27 cellular contexts compared by ENCODE assay signal in the genomic region with DNA sequence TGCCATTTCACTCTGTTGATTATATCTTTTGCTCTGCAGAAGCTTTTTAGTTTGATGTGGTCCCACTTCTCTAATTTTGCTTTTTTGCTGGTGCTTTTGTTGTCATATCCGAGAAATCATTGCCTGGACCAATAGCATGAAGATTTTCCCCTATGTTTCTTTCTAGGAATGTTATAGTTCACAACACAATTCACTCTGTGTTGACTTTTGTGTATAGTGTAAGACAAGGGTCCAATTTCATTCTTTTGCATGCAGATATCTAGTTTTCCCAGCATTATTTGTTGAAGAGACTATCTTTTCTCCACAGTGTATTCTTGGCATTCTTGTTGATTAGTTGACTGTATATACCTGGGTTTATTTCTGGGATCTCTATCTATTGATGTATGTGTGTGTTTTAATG.
"Had no signal": no experiment of that assay in that cellular context is flagged by ENCODE, and none has a peak within 500 bp of the region (broad histone marks: within the 10 kb centered on the region; RNA-seq: fewer than 3 reads in every experiment).

No MANE protein-coding gene starts in this region.

- ATAC-seq: stimulated activated effector memory CD8-positive, alpha-beta T cell treated with anti-CD3 and anti-CD28 coated beads, Interleukin-12 subunit alpha, Interleukin-12 subunit beta, amount 100 ng/mL, for 72 hours; stimulated activated memory B cell treated with anti-CD40 and anti-IgM and Interleukin-4, amounts not matched to agents 10 μg/mL and 1 μg/mL and 100 μg/mL, for 72 hours; stimulated activated naive B cell treated with anti-CD40 and anti-IgM and Interleukin-4, amounts not matched to agents 10 μg/mL and 1 μg/mL and 100 μg/mL, for 72 hours; stimulated activated naive CD8-positive, alpha-beta T cell treated with anti-CD3 and anti-CD28 coated beads, Interleukin-15, amount 100 ng/mL, for 72 hours; stimulated activated naive CD8-positive, alpha-beta T cell treated with anti-CD3 and anti-CD28 coated beads, Interleukin-15, Interleukin-2, amounts not matched to agents 100 U/mL and 50 U/mL, for 24 hours; upper lobe of right lung had no signal

- DNase-seq: stimulated activated CD4-positive, alpha-beta T cell treated with anti-CD3 and anti-CD28 coated beads, Interleukin-2, amount 100 ng/mL, for 48 hours; stimulated activated CD4-positive, alpha-beta T cell treated with anti-CD3 and anti-CD28 coated beads, Interleukin-4, amount 100 ng/mL, for 1 hour; stimulated activated CD4-positive, alpha-beta T cell treated with anti-CD3 and anti-CD28 coated beads, Interleukin-4, amount 100 ng/mL, for 24 hours; stimulated activated CD4-positive, alpha-beta T cell treated with anti-CD3 and anti-CD28 coated beads, Interleukin-4, amount 100 ng/mL, for 4 hours; stimulated activated CD8-positive, alpha-beta memory T cell treated with anti-CD3 and anti-CD28 coated beads, Interleukin-4, amount 100 ng/mL, for 48 hours; stimulated activated naive B cell treated with anti-CD40 and anti-IgM and Interleukin-4, amounts not matched to agents 10 μg/mL and 1 μg/mL and 100 μg/mL, for 72 hours; stimulated activated naive CD4-positive, alpha-beta T cell; stimulated activated naive CD4-positive, alpha-beta T cell treated with Interleukin-2 at 50 U/mL for 16 hours; stimulated activated naive CD8-positive, alpha-beta T cell treated with anti-CD3 and anti-CD28 coated beads, Interleukin-15, amount 100 ng/mL, for 72 hours; stimulated activated naive CD8-positive, alpha-beta T cell treated with anti-CD3 and anti-CD28 coated beads, Interleukin-15, Interleukin-2, amounts not matched to agents 100 U/mL and 50 U/mL, for 24 hours; stomach; substantia nigra; testis; thyroid gland; tibial artery; transverse colon; trophoblast cell; upper lobe of left lung; upper lobe of right lung; uterus had no signal

- H3K27ac ChIP-seq: stomach, suprapubic skin, testis, thoracic aorta, thyroid gland, tibial artery, tibial nerve, transverse colon, upper lobe of left lung, upper lobe of right lung, uterus, vagina had no signal

- H3K9me3 ChIP-seq: suprapubic skin, testis, thoracic aorta, thyroid gland, transverse colon, upper lobe of left lung, upper lobe of right lung, vagina had no signal

- H3K4me1 ChIP-seq: stomach, suprapubic skin, testis, thyroid gland, tibial artery, tibial nerve, upper lobe of left lung, upper lobe of right lung, uterus, vagina had no signal

- FAIRE-seq: urothelium cell line had no signal

- H3K27me3 ChIP-seq: suprapubic skin, testis, thyroid gland, tibial artery, tibial nerve, upper lobe of left lung, upper lobe of right lung, uterus, vagina had no signal

- H3K36me3 ChIP-seq: stomach, suprapubic skin, thoracic aorta, thyroid gland, tibial artery, tibial nerve, transverse colon, upper lobe of left lung, upper lobe of right lung, uterus, vagina had no signal

- H3K4me3 ChIP-seq: stomach, suprapubic skin, testis, thoracic aorta, thyroid gland, tibial artery, tibial nerve, transverse colon, upper lobe of left lung, upper lobe of right lung, uterus, vagina had no signal
